Comparison of ENCODE assay signal across 7 cellular contexts in genomic region chr3:158693866-158694456, GRCh38. TPM values are rescaled to one million over a fixed set of nuclear protein-coding genes. Genes with fewer than 3 reads are reported as not detected.
"Had no signal": no experiment of that assay in that cellular context is flagged by ENCODE, and none has a peak within 500 bp of the region (broad histone marks: within the 10 kb centered on the region; RNA-seq: fewer than 3 reads in every experiment).

No MANE protein-coding gene starts in this region.

RNA-seq across cellular contexts. Expression of gene LXN, which starts 21.5 kb away (rescaled TPM):
- total RNA-seq: PC-9, SJCRH30 had no signal

RNA-seq across cellular contexts. Expression of gene RARRES1, which starts 38.3 kb away (rescaled TPM):
- total RNA-seq: MCF 10A; NCI-H460; OCI-LY7; SJCRH30; T-cell; T-helper 1 cell treated with Interleukin-12 subunit alpha and Interleukin-12 subunit beta and Interleukin-4 antibody, amounts not matched to agents 30 ng/mL and 1 ng/mL, for 36 hours had no signal
